ENCODE assay signal across 9 cellular contexts in genomic region chrX:118211891-118212816, GRCh38.
DNase-seq lines count a peak whose midpoint lies in the region; ATAC-seq lines count a peak whose summit lies in the region.
"Had no signal": no experiment of that assay in that cellular context is flagged by ENCODE, and none has a peak within 500 bp of the region (broad histone marks: within the 10 kb centered on the region; RNA-seq: fewer than 3 reads in every experiment).

No MANE protein-coding gene starts in this region.

- ATAC-seq in GM21619 (IDR thresholded peaks at IDR 0.05; ENCODE audit: unreplicated experiment), result peak; percentile 49
- peak; percentile 62 for ATAC-seq in HG03432 (IDR thresholded peaks at IDR 0.05; ENCODE audit: unreplicated experiment)
- ATAC-seq: K562 had no signal

- peak; percentile 65 for DNase-seq in NCI-H2107 treated with DMSO at 0.1 percent for 48 hours (lab: John Stamatoyannopoulos, UW; ENCODE audit: unreplicated experiment)
- DNase-seq in NCI-H2107 (lab: John Stamatoyannopoulos, UW), result no peak
- peak; percentile 11 for DNase-seq in germinal center (ENCODE audit: low spot score)
- DNase-seq in posterior vena cava (ENCODE audit: low spot score), result no peak
- no peak for DNase-seq in stimulated activated CD4-positive, alpha-beta T cell treated with anti-CD3 and anti-CD28 coated beads, Interleukin-12 subunit alpha, Interleukin-12 subunit beta, amount 100 ng/mL, for 4 hours
- no peak for DNase-seq in activated effector memory CD4-positive, alpha-beta T cell treated with Interleukin-2 at 50 U/mL for 16 hours

- intact Hi-C loops in posterior vena cava (cut with DNase I), result no loop called here

Comparison
In these comparisons a context has a peak if more than half of its experiments do, and no peak if none do; other contexts are left out.
1. DNase-seq: peak in NCI-H2107 treated with DMSO at 0.1 percent for 48 hours (single experiment) and germinal center (single experiment); none in NCI-H2107 (single experiment), posterior vena cava (single experiment), stimulated activated CD4-positive, alpha-beta T cell treated with anti-CD3 and anti-CD28 coated beads, Interleukin-12 subunit alpha, Interleukin-12 subunit beta, amount 100 ng/mL, for 4 hours (single experiment) and activated effector memory CD4-positive, alpha-beta T cell treated with Interleukin-2 at 50 U/mL for 16 hours (single experiment).